In genomic region chr4:140123666-140124377, GRCh38 we compare ENCODE assay signal across 1 cellular context.
TF ChIP-seq lines count a peak whose summit lies in the region.

No MANE protein-coding gene starts in this region.

TF ChIP-seq in IMR-90, 13 proteins besides CTCF, POLR2A, EP300 and RAD21:
- TF ChIP-seq RFX5 (IDR thresholded peaks at IDR 0.05; ENCODE audit: low read depth, low read length) = no peak
- no peak for TF ChIP-seq MAFK (IDR thresholded peaks at IDR 0.05; ENCODE audit: low read depth, low read length)
- no peak for TF ChIP-seq RCOR1 (IDR thresholded peaks at IDR 0.05; ENCODE audit: insufficient replicate concordance, low read length)
- TF ChIP-seq USF2 (IDR thresholded peaks at IDR 0.05; ENCODE audit: low read depth, low read length) = no peak
- TF ChIP-seq BHLHE40 (IDR thresholded peaks at IDR 0.05; ENCODE audit: low read depth, low read length) = no peak
- TF ChIP-seq FOS (IDR thresholded peaks at IDR 0.05; ENCODE audit: low read depth, low read length) = no peak
- TF ChIP-seq SMC3 (IDR thresholded peaks at IDR 0.05; ENCODE audit: low read depth, low read length) = no peak
- TF ChIP-seq CHD1 (IDR thresholded peaks at IDR 0.05; ENCODE audit: low read depth, low read length) = no peak
- no peak for TF ChIP-seq CEBPB (IDR thresholded peaks at IDR 0.05; ENCODE audit: low read depth, low read length)
- no peak for TF ChIP-seq NFE2L2 (IDR thresholded peaks at IDR 0.05; ENCODE audit: low read depth, low read length)
- TF ChIP-seq MXI1 (IDR thresholded peaks at IDR 0.05; ENCODE audit: borderline replicate concordance, low read depth, low read length) = no peak
- TF ChIP-seq ELK1 (IDR thresholded peaks at IDR 0.05; ENCODE audit: borderline replicate concordance, low read depth, low read length) = no peak
- no peak for TF ChIP-seq MAZ (IDR thresholded peaks at IDR 0.05; ENCODE audit: borderline replicate concordance, low read depth, low read length)
TF ChIP-seq in IMR-90: peak in this region for 0.
